In the genomic region with DNA sequence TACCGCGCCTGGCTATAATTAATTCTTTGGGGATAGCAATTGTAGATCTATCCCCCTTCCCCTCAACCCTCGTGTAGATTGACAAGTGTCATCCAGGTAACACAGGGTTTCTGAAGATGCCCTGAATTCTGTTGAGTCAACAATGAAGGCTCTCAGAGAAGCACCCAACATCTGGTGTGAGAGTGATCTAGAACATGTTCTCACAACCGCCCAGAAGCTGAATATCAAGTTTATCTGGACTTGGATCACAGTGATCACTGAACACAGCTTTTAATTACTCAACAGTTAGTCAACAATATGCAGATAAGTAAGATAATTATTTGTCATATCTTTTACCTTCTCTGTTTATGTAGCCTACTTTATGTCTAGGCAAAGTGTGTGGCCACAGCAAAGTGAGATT, we compare ENCODE assay signal across 24 cellular contexts.
"Had no signal": no experiment of that assay in that cellular context is flagged by ENCODE, and none has a peak within 500 bp of the region (broad histone marks: within the 10 kb centered on the region; RNA-seq: fewer than 3 reads in every experiment).

No MANE protein-coding gene starts in this region.

- H3K9me3 Mint-ChIP-seq: mesothelial cell of epicardium, type B pancreatic cell had no signal

- H3K27ac Mint-ChIP-seq: mesothelial cell of epicardium; naive B cell; natural killer cell treated with Interleukin-12 subunit alpha and Interleukin-12 subunit beta and Interleukin-15 and Interleukin-18, amount 100 ng/mL, for 72 hours; stimulated activated memory B cell treated with anti-CD40 and anti-IgM and Interleukin-4, amounts not matched to agents 10 μg/mL and 1 μg/mL and 100 μg/mL, for 72 hours; type B pancreatic cell had no signal

- H3K4me3 ChIP-seq: coronary artery, esophagus muscularis mucosa, lung, mucosa of descending colon, psoas muscle, sigmoid colon, spleen, testis, tibial artery had no signal

- H3K27me3 ChIP-seq: esophagus muscularis mucosa, sigmoid colon, spleen, testis, tibial artery had no signal

- H3K4me1 ChIP-seq: psoas muscle, spleen, testis, tibial artery had no signal

- H3K9me3 ChIP-seq: esophagus muscularis mucosa, mucosa of descending colon, psoas muscle, sigmoid colon, spleen, testis, tibial artery had no signal

- H3K36me3 Mint-ChIP-seq: mesothelial cell of epicardium; naive B cell; natural killer cell treated with Interleukin-12 subunit alpha and Interleukin-12 subunit beta and Interleukin-15 and Interleukin-18, amount 100 ng/mL, for 72 hours; stimulated activated memory B cell treated with anti-CD40 and anti-IgM and Interleukin-4, amounts not matched to agents 10 μg/mL and 1 μg/mL and 100 μg/mL, for 72 hours; type B pancreatic cell had no signal

- H3K36me3 ChIP-seq: esophagus muscularis mucosa, sigmoid colon, spleen, tibial artery had no signal

- H3K4me3 Mint-ChIP-seq: mesothelial cell of epicardium; naive B cell; natural killer cell treated with Interleukin-12 subunit alpha and Interleukin-12 subunit beta and Interleukin-15 and Interleukin-18, amount 100 ng/mL, for 72 hours; stimulated activated memory B cell treated with anti-CD40 and anti-IgM and Interleukin-4, amounts not matched to agents 10 μg/mL and 1 μg/mL and 100 μg/mL, for 72 hours; type B pancreatic cell had no signal

- H3K4me1 Mint-ChIP-seq: naive B cell; stimulated activated memory B cell treated with anti-CD40 and anti-IgM and Interleukin-4, amounts not matched to agents 10 μg/mL and 1 μg/mL and 100 μg/mL, for 72 hours had no signal

- ATAC-seq: left lobe of liver; natural killer cell treated with Interleukin-12 subunit alpha and Interleukin-12 subunit beta and Interleukin-15 and Interleukin-18, amount 100 ng/mL, for 72 hours; psoas muscle; right cardiac atrium; stimulated activated memory B cell treated with anti-CD40 and anti-IgM and Interleukin-4, amounts not matched to agents 10 μg/mL and 1 μg/mL and 100 μg/mL, for 72 hours; stimulated activated naive CD8-positive, alpha-beta T cell treated with anti-CD3 and anti-CD28 coated beads, Interleukin-15, Interleukin-2, amounts not matched to agents 100 U/mL and 50 U/mL, for 24 hours had no signal

- DNase-seq: dermis blood vessel endothelial cell; effector memory CD4-positive, alpha-beta T cell; head of caudate nucleus; kidney; mucosa of descending colon; naive B cell; nucleus accumbens; psoas muscle; right cardiac atrium; sigmoid colon; spleen; stimulated activated CD4-positive, alpha-beta T cell treated with anti-CD3 and anti-CD28 coated beads, Interleukin-4, amount 100 ng/mL, for 4 hours; stimulated activated naive CD8-positive, alpha-beta T cell treated with anti-CD3 and anti-CD28 coated beads, Interleukin-15, Interleukin-2, amounts not matched to agents 100 U/mL and 50 U/mL, for 24 hours; substantia nigra; testis; tibial artery had no signal

- H3K27ac ChIP-seq: coronary artery, esophagus muscularis mucosa, psoas muscle, sigmoid colon, spleen, testis, tibial artery had no signal

- H3K27me3 Mint-ChIP-seq: naive B cell; natural killer cell treated with Interleukin-12 subunit alpha and Interleukin-12 subunit beta and Interleukin-15 and Interleukin-18, amount 100 ng/mL, for 72 hours; stimulated activated memory B cell treated with anti-CD40 and anti-IgM and Interleukin-4, amounts not matched to agents 10 μg/mL and 1 μg/mL and 100 μg/mL, for 72 hours; type B pancreatic cell had no signal
